16 cellular contexts compared by ENCODE assay signal in the genomic region with DNA sequence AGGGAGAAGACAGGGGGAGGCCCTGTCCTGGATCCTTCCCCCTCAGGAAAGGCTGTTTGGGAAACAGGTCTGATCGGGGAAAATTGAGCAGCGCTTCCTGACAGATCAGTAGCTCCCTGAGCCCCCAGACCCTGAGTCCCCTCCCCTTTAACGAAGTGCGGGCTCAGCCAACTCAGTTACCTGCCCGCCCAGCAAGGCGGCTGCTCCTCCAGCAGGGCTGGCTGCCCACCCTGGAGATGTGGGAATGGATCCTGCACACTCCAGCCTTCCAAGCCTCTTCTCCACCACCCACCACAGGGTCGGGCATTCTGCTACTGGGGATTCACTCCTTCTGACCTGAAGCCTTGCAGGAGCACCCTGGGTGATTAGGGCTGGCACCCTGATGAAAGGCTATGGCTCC. TPM values are rescaled to one million over a fixed set of nuclear protein-coding genes. Genes with fewer than 3 reads are reported as not detected.
DNase-seq lines count a peak whose midpoint lies in the region; ATAC-seq and TF ChIP-seq lines count a peak whose summit lies in the region.
"Had no signal": no experiment of that assay in that cellular context is flagged by ENCODE, and none has a peak within 500 bp of the region (broad histone marks: within the 10 kb centered on the region; RNA-seq: fewer than 3 reads in every experiment).

No MANE protein-coding gene starts in this region.

- H3K36me3 Mint-ChIP-seq in dendritic cell treated with granulocyte-macrophage colony-stimulating factor and Interleukin-4, amounts not matched to agents 40 ng/mL and 50 ng/mL, for 4 days (ENCODE audit: low read depth): no peaks in the 10 kb centered on the region
- no peaks in the 10 kb centered on the region for H3K36me3 Mint-ChIP-seq in neural crest cell (ENCODE audit: low read depth)
- H3K36me3 Mint-ChIP-seq in stimulated activated naive B cell treated with anti-CD40 and anti-IgM and Interleukin-4, amounts not matched to agents 10 μg/mL and 1 μg/mL and 100 μg/mL, for 72 hours: peaks cover 0 to 2% of the 10 kb centered on the region in 2 donors
- H3K36me3 Mint-ChIP-seq: CD4-positive, alpha-beta memory T cell had no signal

- intact Hi-C loops in left ventricle myocardium superior (cut with micrococcal nuclease): no loop called here
- intact Hi-C loops in dendritic cell treated with granulocyte-macrophage colony-stimulating factor and Interleukin-4, amounts not matched to agents 40 ng/mL and 50 ng/mL, for 4 days (cut with micrococcal nuclease): no loop called here

- no peaks in the 10 kb centered on the region for H3K36me3 ChIP-seq in right atrium auricular region
- H3K36me3 ChIP-seq: BE2C had no signal

- no peak for TF ChIP-seq CTCF in right atrium auricular region (IDR thresholded peaks at IDR 0.05)
- TF ChIP-seq CTCF in neural crest cell (conservative IDR thresholded peaks at IDR 0.05): no peak

- no peak overlapping the region for H3K4me3 ChIP-seq in right atrium auricular region
- H3K4me3 ChIP-seq: GM12878, GM23248 had no signal

- no peaks in the 10 kb centered on the region for H3K27me3 ChIP-seq in right atrium auricular region
- H3K27me3 ChIP-seq: BE2C had no signal

- peak overlapping the region; percentile 42 for H3K27ac Mint-ChIP-seq in dendritic cell treated with granulocyte-macrophage colony-stimulating factor and Interleukin-4, amounts not matched to agents 40 ng/mL and 50 ng/mL, for 4 days
- peak overlapping the region; percentile 99 for H3K27ac Mint-ChIP-seq in neural crest cell (ENCODE audit: unreplicated experiment)
- H3K27ac Mint-ChIP-seq in stimulated activated naive B cell treated with anti-CD40 and anti-IgM and Interleukin-4, amounts not matched to agents 10 μg/mL and 1 μg/mL and 100 μg/mL, for 72 hours: peak overlapping the region; percentile 9
- H3K27ac Mint-ChIP-seq: CD4-positive, alpha-beta memory T cell; H9 had no signal

- no peaks in the 10 kb centered on the region for H3K9me3 ChIP-seq in right atrium auricular region
- H3K9me3 ChIP-seq: BE2C had no signal

- peaks cover 0 to 11% of the 10 kb centered on the region in 2 donors for H3K4me1 ChIP-seq in right atrium auricular region
- H3K4me1 ChIP-seq: BE2C had no signal

- peaks cover 59% of the 10 kb centered on the region for H3K4me1 Mint-ChIP-seq in dendritic cell treated with granulocyte-macrophage colony-stimulating factor and Interleukin-4, amounts not matched to agents 40 ng/mL and 50 ng/mL, for 4 days (ENCODE audit: low read depth)
- H3K4me1 Mint-ChIP-seq in neural crest cell: peaks cover 70% of the 10 kb centered on the region
- H3K4me1 Mint-ChIP-seq in stimulated activated naive B cell treated with anti-CD40 and anti-IgM and Interleukin-4, amounts not matched to agents 10 μg/mL and 1 μg/mL and 100 μg/mL, for 72 hours: peaks cover 18 to 46% of the 10 kb centered on the region in 2 donors

- H3K27ac ChIP-seq in right atrium auricular region: no peak overlapping the region
- H3K27ac ChIP-seq: C4-2B, GM23248 had no signal

- ATAC-seq in left ventricle myocardium superior (no peak), HG02623 (IDR thresholded peaks at IDR 0.05; ENCODE audit: unreplicated experiment) (no peak)
- ATAC-seq in stimulated activated naive B cell treated with anti-CD40 and anti-IgM and Interleukin-4, amounts not matched to agents 10 μg/mL and 1 μg/mL and 100 μg/mL, for 72 hours (replicated peaks): no peak
- ATAC-seq: GM12878 had no signal

- DNase-seq in left ventricle myocardium superior (peak; percentile 18), right atrium auricular region (ENCODE audit: low spot score) (no peak), neural crest cell (ENCODE audit: low read depth, low spot score) (no peak), cerebellar nuclear complex (lab: John Stamatoyannopoulos, UW) (no peak), amniotic stem cell (lab: John Stamatoyannopoulos, UW) (no peak)
- no peak for DNase-seq in stimulated activated naive B cell treated with anti-CD40 and anti-IgM and Interleukin-4, amounts not matched to agents 10 μg/mL and 1 μg/mL and 100 μg/mL, for 72 hours
- DNase-seq: BE2C; CD4-positive, alpha-beta memory T cell; DMS79; GM23248; H9 had no signal

- no peak overlapping the region for H3K4me3 Mint-ChIP-seq in dendritic cell treated with granulocyte-macrophage colony-stimulating factor and Interleukin-4, amounts not matched to agents 40 ng/mL and 50 ng/mL, for 4 days
- H3K4me3 Mint-ChIP-seq in neural crest cell: peak overlapping the region; percentile 34
- H3K4me3 Mint-ChIP-seq in stimulated activated naive B cell treated with anti-CD40 and anti-IgM and Interleukin-4, amounts not matched to agents 10 μg/mL and 1 μg/mL and 100 μg/mL, for 72 hours: no peak overlapping the region
- H3K4me3 Mint-ChIP-seq: CD4-positive, alpha-beta memory T cell; H9 had no signal

- H3K9me3 Mint-ChIP-seq in dendritic cell treated with granulocyte-macrophage colony-stimulating factor and Interleukin-4, amounts not matched to agents 40 ng/mL and 50 ng/mL, for 4 days: no peaks in the 10 kb centered on the region
- H3K9me3 Mint-ChIP-seq in neural crest cell: no peaks in the 10 kb centered on the region
- no peaks in the 10 kb centered on the region for H3K9me3 Mint-ChIP-seq in stimulated activated naive B cell treated with anti-CD40 and anti-IgM and Interleukin-4, amounts not matched to agents 10 μg/mL and 1 μg/mL and 100 μg/mL, for 72 hours
- H3K9me3 Mint-ChIP-seq: CD4-positive, alpha-beta memory T cell; H9 had no signal

- peaks cover 38% of the 10 kb centered on the region for H3K27me3 Mint-ChIP-seq in dendritic cell treated with granulocyte-macrophage colony-stimulating factor and Interleukin-4, amounts not matched to agents 40 ng/mL and 50 ng/mL, for 4 days
- H3K27me3 Mint-ChIP-seq in neural crest cell (ENCODE audit: low read depth): no peaks in the 10 kb centered on the region
- H3K27me3 Mint-ChIP-seq in stimulated activated naive B cell treated with anti-CD40 and anti-IgM and Interleukin-4, amounts not matched to agents 10 μg/mL and 1 μg/mL and 100 μg/mL, for 72 hours: peaks cover 26 to 39% of the 10 kb centered on the region in 2 donors

RNA-seq across cellular contexts. Expression of a gene that starts 27.6 kb away (rescaled TPM):
- total RNA-seq in left ventricle myocardium superior (23.9 TPM), right atrium auricular region (10 to 100 TPM; 17.4 to 62.8 TPM), neural crest cell (1.0 and 1.5 TPM in 2 replicates)
- total RNA-seq: G401, GM23248 had no signal

Comparison
In these comparisons a context has a peak if more than half of its experiments do, and no peak if none do; other contexts are left out.
1. H3K27ac Mint-ChIP-seq: peak in every context shown above with its lines; median percentile 99 in neural crest cell; 42 in dendritic cell treated with granulocyte-macrophage colony-stimulating factor and Interleukin-4, amounts not matched to agents 40 ng/mL and 50 ng/mL, for 4 days; 9 in stimulated activated naive B cell treated with anti-CD40 and anti-IgM and Interleukin-4, amounts not matched to agents 10 μg/mL and 1 μg/mL and 100 μg/mL, for 72 hours.